8 cellular contexts compared by ENCODE assay signal in the genomic region with DNA sequence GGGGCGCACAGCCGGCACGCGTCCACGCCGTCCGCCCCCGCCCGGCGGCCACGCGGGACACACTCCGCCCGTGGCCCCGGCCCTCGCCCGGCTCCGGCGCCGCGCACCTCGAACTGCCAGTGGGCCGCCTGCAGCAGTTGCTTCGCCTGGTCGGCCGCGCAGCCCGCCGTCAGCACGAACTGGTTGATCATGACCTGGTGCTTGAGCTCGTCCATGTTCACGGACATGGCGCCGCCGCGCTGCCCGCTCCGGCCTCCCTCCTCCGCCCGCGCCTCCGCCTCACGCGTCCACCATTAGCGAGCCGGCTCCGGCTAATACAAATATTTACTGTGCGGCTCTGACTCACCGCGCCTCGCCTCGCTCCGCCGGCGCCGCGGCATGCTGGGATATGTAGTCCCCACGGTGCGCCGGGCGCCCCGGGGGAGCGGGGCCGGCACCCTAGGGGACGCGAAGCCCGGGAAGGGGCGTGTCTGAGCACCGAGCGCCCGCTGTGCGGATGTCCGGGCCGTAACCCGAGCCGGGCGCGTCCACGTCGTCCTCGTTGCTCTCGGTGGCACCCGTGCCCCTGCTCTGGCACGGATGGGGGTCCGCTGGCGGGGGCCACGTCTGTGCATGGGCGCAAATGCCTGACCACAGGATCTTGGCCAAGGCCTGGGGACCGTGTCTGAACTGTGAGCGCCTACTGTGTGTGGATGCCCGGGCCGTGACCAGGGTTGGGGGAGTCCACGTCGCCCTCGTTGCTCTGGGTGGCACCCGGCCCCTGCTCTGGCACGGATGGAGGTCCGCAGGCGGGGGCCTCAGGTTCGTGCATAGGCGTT. TPM values are rescaled to one million over a fixed set of nuclear protein-coding genes. Genes with fewer than 3 reads are reported as not detected.
A peak's percentile ranks its signal among the peaks of the same experiment; 100 is the strongest.
DNase-seq lines count a peak whose midpoint lies in the region; ATAC-seq and TF ChIP-seq lines count a peak whose summit lies in the region.

A gene (minus strand): TSS at position 318 of the 818 bp plus-strand sequence. CDS start 91 bp downstream, at position 227.

- H3K36me3 ChIP-seq in vagina: no peaks in the 10 kb centered on the region

- intact Hi-C loops in left ventricle myocardium superior (cut with micrococcal nuclease): no loop called here
- intact Hi-C loops in vagina (cut with DNase I): no loop called here

- no peaks in the 10 kb centered on the region for H3K27me3 ChIP-seq in vagina

- TF ChIP-seq CTCF in vagina (IDR thresholded peaks at IDR 0.05): no peak

- no peaks in the 10 kb centered on the region for H3K9me3 ChIP-seq in T-helper 17 cell (ENCODE audit: control insufficient read depth, low read length, poor library complexity, severe bottlenecking)
- no peaks in the 10 kb centered on the region for H3K9me3 ChIP-seq in vagina

- peak within 1 kb of the TSS; percentile 83 to 94 for H3K4me3 ChIP-seq in vagina

- ATAC-seq in HG02798 (IDR thresholded peaks at IDR 0.05; ENCODE audit: poor library complexity, unreplicated experiment) (peak; percentile 62), T-helper 17 cell (peak; percentile 48), left ventricle myocardium superior (peak; percentile 71)

- H3K4me1 Mint-ChIP-seq in T-helper 17 cell: peaks cover 14% of the 10 kb centered on the region

- H3K27ac Mint-ChIP-seq in T-helper 17 cell: peak within 1 kb of the TSS; percentile 92

- peaks cover 2% of the 10 kb centered on the region for H3K36me3 Mint-ChIP-seq in T-helper 17 cell (ENCODE audit: low read depth)

- DNase-seq in NCI-H1417 (lab: John Stamatoyannopoulos, UW) (peak; percentile 71 to 94 (median 91)), T-helper 17 cell (peak; percentile 66 to 78 (median 71)), amniotic stem cell (lab: John Stamatoyannopoulos, UW) (peak; percentile 69), left ventricle myocardium superior (peak; percentile 93), pulmonary artery endothelial cell (ENCODE audit: low read depth, low spot score) (peak; percentile 54), vagina (ENCODE audit: extremely low spot score in 2 of 2) (no peak)

- H3K4me1 ChIP-seq in vagina: peaks cover 54% of the 10 kb centered on the region

- peak within 1 kb of the TSS; percentile 94 for H3K27ac ChIP-seq in vagina

- peak within 1 kb of the TSS; percentile 97 for H3K4me3 Mint-ChIP-seq in T-helper 17 cell

- H3K27me3 Mint-ChIP-seq in T-helper 17 cell: no peaks in the 10 kb centered on the region

- peak; percentile 76 for TF ChIP-seq POLR2A in GM15510 (IDR thresholded peaks at IDR 0.05; ENCODE audit: borderline replicate concordance, extremely low read depth, insufficient read length)
- TF ChIP-seq POLR2A in vagina (IDR thresholded peaks at IDR 0.05): peak; percentile 42 to 80

RNA-seq across cellular contexts. Expression of the gene that starts here (rescaled TPM):
- total RNA-seq in T-helper 17 cell (10 to 100 TPM; 25.8 to 26.6 TPM), left ventricle myocardium superior (32.4 TPM), pulmonary artery endothelial cell (3.9 and 5.4 TPM in 2 replicates), vagina (16.9 TPM)

Comparison
In these comparisons a context has a peak if more than half of its experiments do, and no peak if none do; other contexts are left out.
1. DNase-seq: peak in NCI-H1417 (3 of 3), T-helper 17 cell (3 of 3), amniotic stem cell (single experiment), left ventricle myocardium superior (single experiment) and pulmonary artery endothelial cell (single experiment); none in vagina (0 of 2).
2. Peak in every context shown above with its lines, with median percentiles within 50 percentile points of each other: ATAC-seq.